Comparison of ENCODE assay signal across 8 cellular contexts in the genomic region with DNA sequence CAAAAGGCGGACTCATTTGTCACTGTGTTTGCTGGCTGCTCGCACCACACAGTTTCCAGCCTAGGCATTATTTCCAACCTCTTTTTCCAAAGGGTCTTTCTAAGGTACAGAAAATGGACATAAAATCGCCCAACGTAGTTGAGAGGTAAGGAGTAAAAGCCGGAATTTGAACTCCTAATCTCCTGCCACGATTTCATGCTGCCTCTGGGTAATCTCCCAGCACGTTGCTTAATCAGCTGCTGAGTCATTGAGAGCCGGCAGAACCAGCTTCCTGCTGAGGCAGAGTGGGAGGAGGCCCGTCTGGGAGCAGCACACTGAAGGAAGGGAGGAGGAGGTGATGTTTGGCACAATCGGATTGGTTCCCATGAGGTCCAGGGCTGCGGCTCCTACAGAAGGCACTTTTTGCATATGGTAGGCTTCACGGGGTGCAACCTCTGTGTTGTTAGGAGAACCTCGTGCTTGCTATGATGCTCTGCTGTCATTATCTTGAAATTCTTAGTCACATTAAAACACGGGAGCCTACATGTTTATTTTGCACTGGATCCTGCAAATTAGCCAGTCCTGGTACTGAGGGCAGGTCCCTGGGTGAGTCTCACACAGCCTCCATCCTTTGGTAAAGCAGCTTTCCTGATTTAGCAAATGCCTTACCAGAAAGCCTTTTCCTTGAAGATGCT.
DNase-seq lines count a peak whose midpoint lies in the region; ATAC-seq and TF ChIP-seq lines count a peak whose summit lies in the region.

No MANE protein-coding gene starts in this region.

- H2AFZ ChIP-seq in SK-N-SH (ENCODE audit: low read depth), result peak overlapping the region; percentile 12; the same call in 1 of the 2 replicates

- peaks cover 14% of the 10 kb centered on the region for H3F3A ChIP-seq in SK-N-SH (replicated peaks; ENCODE audit: insufficient read depth)

- peak in 1 of 2 experiments; percentile 69; a peak in 2 of 4 replicates for TF ChIP-seq EP300 in SK-N-SH (IDR thresholded peaks at IDR 0.05; ENCODE audit: borderline replicate concordance in 1 of 2, low read depth in 1 of 2, low read length in 1 of 2)

- DNase-seq in AG08396 (ENCODE audit: low spot score) (peak; percentile 90), HL-60 (ENCODE audit: low read depth in 1 of 2, low spot score in 1 of 2) (peak; percentile 81 to 94), SK-N-SH (peak; percentile 48), epithelial cell of proximal tubule (ENCODE audit: low read depth) (peak; percentile 67), middle frontal gyrus (ENCODE audit: extremely low spot score, low spot score) (peak; percentile 36), upper lobe of right lung (peak; percentile 86), activated gamma-delta T cell (lab: John Stamatoyannopoulos, UW) (no peak)
- no peak for DNase-seq in activated CD8-positive, alpha-beta memory T cell treated with anti-CD3 and anti-CD28 coated beads, Interleukin-2, amount 10 ng/mL, durations not matched to agents 7 days and 5 days

- 21% methylated on average over 14 of the region's 14 CpGs for WGBS in SK-N-SH (ENCODE audit: low lambda C conversion rate)

- H3K4me3 Mint-ChIP-seq in activated CD8-positive, alpha-beta memory T cell treated with anti-CD3 and anti-CD28 coated beads, Interleukin-2, amount 10 ng/mL, durations not matched to agents 7 days and 5 days, result no peak overlapping the region

- intact Hi-C loops in upper lobe of right lung (cut with DNase I), result no loop called here

- POLR2A ChIA-PET in SK-N-SH (lab: Yijun Ruan, JAX), result no interaction called here

- TF ChIP-seq RAD21 in SK-N-SH (IDR thresholded peaks at IDR 0.05; ENCODE audit: low read length), result no peak

- H3K79me2 ChIP-seq in SK-N-SH (ENCODE audit: insufficient read depth), result no peaks in the 10 kb centered on the region

- H3K27ac Mint-ChIP-seq in activated CD8-positive, alpha-beta memory T cell treated with anti-CD3 and anti-CD28 coated beads, Interleukin-2, amount 10 ng/mL, durations not matched to agents 7 days and 5 days, result no peak overlapping the region

- H3K4me1 Mint-ChIP-seq in activated CD8-positive, alpha-beta memory T cell treated with anti-CD3 and anti-CD28 coated beads, Interleukin-2, amount 10 ng/mL, durations not matched to agents 7 days and 5 days, result no peaks in the 10 kb centered on the region

- H4K20me1 ChIP-seq in SK-N-SH (ENCODE audit: insufficient read depth), result no peaks in the 10 kb centered on the region

- peak; percentile 96 for ATAC-seq in upper lobe of right lung
- no peak for ATAC-seq in activated CD8-positive, alpha-beta memory T cell treated with anti-CD3 and anti-CD28 coated beads, Interleukin-2, amount 10 ng/mL, durations not matched to agents 7 days and 5 days

- TF ChIP-seq CTCF in HL-60 (IDR thresholded peaks at IDR 0.05; ENCODE audit: insufficient read depth, low read length), result no peak
- TF ChIP-seq CTCF in SK-N-SH (IDR thresholded peaks at IDR 0.05), result no peak
- no peak for TF ChIP-seq CTCF in epithelial cell of proximal tubule (conservative IDR thresholded peaks at IDR 0.05; ENCODE audit: low read depth, low read length)
- TF ChIP-seq CTCF in upper lobe of right lung (IDR thresholded peaks at IDR 0.05), result no peak

- H3K9me3 ChIP-seq in SK-N-SH (no peaks in the 10 kb centered on the region), upper lobe of right lung (no peaks in the 10 kb centered on the region)

- H3K4me3 ChIP-seq in HL-60 (replicated peaks; ENCODE audit: insufficient read depth, low read length), result no peak overlapping the region
- H3K4me3 ChIP-seq in SK-N-SH (ENCODE audit: low read depth in 2 of 2, low read length in 1 of 2), result peak overlapping the region in 1 of 2 experiments; percentile 9; a peak in 1 of 4 replicates
- no peak overlapping the region for H3K4me3 ChIP-seq in epithelial cell of proximal tubule (ENCODE audit: low read depth, low read length)
- H3K4me3 ChIP-seq in upper lobe of right lung, result no peak overlapping the region

- CTCF ChIA-PET in SK-N-SH (lab: Yijun Ruan, JAX), result no interaction called here
- CTCF ChIA-PET in activated CD8-positive, alpha-beta memory T cell treated with anti-CD3 and anti-CD28 coated beads, Interleukin-2, amount 10 ng/mL, durations not matched to agents 7 days and 5 days (lab: Charles Lee), result no interaction called here

- H3K27me3 ChIP-seq in HL-60 (ENCODE audit: insufficient read depth, poor library complexity, severe bottlenecking) (no peaks in the 10 kb centered on the region), SK-N-SH (ENCODE audit: insufficient read depth) (no peaks in the 10 kb centered on the region), upper lobe of right lung (peaks cover 6% of the 10 kb centered on the region)

- no peaks in the 10 kb centered on the region for H3K36me3 ChIP-seq in SK-N-SH (replicated peaks in 1 of 2; ENCODE audit: control insufficient read depth in 1 of 2, insufficient read depth in 2 of 2, low read length in 1 of 2)
- H3K36me3 ChIP-seq in upper lobe of right lung, result no peaks in the 10 kb centered on the region

- no peaks in the 10 kb centered on the region for H3K9me3 Mint-ChIP-seq in activated CD8-positive, alpha-beta memory T cell treated with anti-CD3 and anti-CD28 coated beads, Interleukin-2, amount 10 ng/mL, durations not matched to agents 7 days and 5 days (ENCODE audit: low read depth)

- H3K9me2 ChIP-seq in SK-N-SH, result no peaks in the 10 kb centered on the region

- peak overlapping the region; percentile 53 for H3K4me2 ChIP-seq in SK-N-SH

- H3K4me1 ChIP-seq in SK-N-SH (ENCODE audit: control insufficient read depth in 1 of 2, insufficient read depth in 2 of 2, low read depth in 1 of 2, low read length in 1 of 2) (peaks cover 17 to 22% of the 10 kb centered on the region in 2 experiments), upper lobe of right lung (peaks cover 9% of the 10 kb centered on the region)

- H3K9ac ChIP-seq in SK-N-SH, result peak overlapping the region; percentile 25; the same call in 1 of the 2 replicates

- H3K27me3 Mint-ChIP-seq in activated CD8-positive, alpha-beta memory T cell treated with anti-CD3 and anti-CD28 coated beads, Interleukin-2, amount 10 ng/mL, durations not matched to agents 7 days and 5 days, result no peaks in the 10 kb centered on the region

- no peaks in the 10 kb centered on the region for H3K36me3 Mint-ChIP-seq in activated CD8-positive, alpha-beta memory T cell treated with anti-CD3 and anti-CD28 coated beads, Interleukin-2, amount 10 ng/mL, durations not matched to agents 7 days and 5 days

- H3K27ac ChIP-seq in HL-60 (replicated peaks), result peak overlapping the region; percentile 49
- peak overlapping the region in 1 of 2 experiments; percentile 78; a peak in 3 of 4 replicates for H3K27ac ChIP-seq in SK-N-SH (ENCODE audit: low read depth in 2 of 2, low read length in 1 of 2)
- H3K27ac ChIP-seq in upper lobe of right lung, result no peak overlapping the region

TF ChIP-seq in SK-N-SH, 30 proteins besides CTCF, POLR2A, EP300 and RAD21 (continues in another document):
- peak; percentile 72 for TF ChIP-seq PBX3 (IDR thresholded peaks at IDR 0.05)
- no peak; the same call in 1 of the 2 replicates for TF ChIP-seq ZBTB33 (IDR thresholded peaks at IDR 0.05; ENCODE audit: borderline replicate concordance, low read depth)
- no peak for TF ChIP-seq USF2 (IDR thresholded peaks at IDR 0.05; ENCODE audit: borderline replicate concordance, low read depth, low read length)
- TF ChIP-seq JUND (IDR thresholded peaks at IDR 0.05), result peak; percentile 83
- TF ChIP-seq IRF3 (IDR thresholded peaks at IDR 0.05; ENCODE audit: low read depth, low read length), result no peak
- no peak for TF ChIP-seq NRF1 (IDR thresholded peaks at IDR 0.05; ENCODE audit: low read depth, low read length)
- peak; percentile 47; the same call in 1 of the 2 replicates for TF ChIP-seq RXRA (IDR thresholded peaks at IDR 0.05; ENCODE audit: borderline replicate concordance, low read depth)
- peak; percentile 58; the same call in 1 of the 2 replicates for TF ChIP-seq TEAD4 (IDR thresholded peaks at IDR 0.05; ENCODE audit: borderline replicate concordance, insufficient read depth)

Comparison
In these comparisons a context has a peak if more than half of its experiments do, and no peak if none do; other contexts are left out.
1. DNase-seq: peak in AG08396 (single experiment), HL-60 (2 of 2), SK-N-SH (single experiment), epithelial cell of proximal tubule (single experiment), middle frontal gyrus (single experiment) and upper lobe of right lung (single experiment); none in activated gamma-delta T cell (single experiment) and activated CD8-positive, alpha-beta memory T cell treated with anti-CD3 and anti-CD28 coated beads, Interleukin-2, amount 10 ng/mL, durations not matched to agents 7 days and 5 days (single experiment).